8 cellular contexts compared by ENCODE assay signal in genomic region chr5:91281409-91281808, GRCh38.
DNase-seq lines count a peak whose midpoint lies in the region; ATAC-seq and TF ChIP-seq lines count a peak whose summit lies in the region.

No MANE protein-coding gene starts in this region.

- ATAC-seq in lower lobe of right lung (no peak), GM18519 (IDR thresholded peaks at IDR 0.05; ENCODE audit: low FRiP score, unreplicated experiment) (no peak)

- TF ChIP-seq CTCF in ascending aorta (IDR thresholded peaks at IDR 0.05): no peak
- no peak for TF ChIP-seq CTCF in lower lobe of right lung (IDR thresholded peaks at IDR 0.05)

- H3K9me2 ChIP-seq in Karpas-422 (replicated peaks; ENCODE audit: insufficient read depth, low read length): no peaks in the 10 kb centered on the region

- H3K9ac ChIP-seq in Karpas-422 (ENCODE audit: low read length): no peak overlapping the region

- DNase-seq in A172 (ENCODE audit: low spot score) (peak; percentile 64), GM04504 (ENCODE audit: low read depth) (peak; percentile 80), ascending aorta (ENCODE audit: low spot score in 2 of 2) (no peak), lower lobe of right lung (no peak), Karpas-422 (no peak), DMS153 treated with DMSO at 0.1 percent for 48 hours (lab: John Stamatoyannopoulos, UW; ENCODE audit: unreplicated experiment) (no peak), cerebellar cortex (ENCODE audit: low spot score) (no peak)

- no peak overlapping the region for H3K4me2 ChIP-seq in Karpas-422 (ENCODE audit: low read depth, low read length, poor library complexity, severe bottlenecking)

- H2AFZ ChIP-seq in Karpas-422 (ENCODE audit: low read length): no peak overlapping the region

- H3K27ac ChIP-seq in ascending aorta: peak overlapping the region; percentile 77 to 85
- H3K27ac ChIP-seq in lower lobe of right lung: peak overlapping the region; percentile 88
- no peak overlapping the region for H3K27ac ChIP-seq in Karpas-422 (ENCODE audit: low read length)

- H3K27me3 ChIP-seq in ascending aorta (no peaks in the 10 kb centered on the region), lower lobe of right lung (ENCODE audit: low read depth) (no peaks in the 10 kb centered on the region), Karpas-422 (ENCODE audit: low read length) (no peaks in the 10 kb centered on the region)

- H3K4me3 ChIP-seq in ascending aorta (peak overlapping the region in 1 of 2 donors; percentile 72), lower lobe of right lung (no peak overlapping the region), Karpas-422 (ENCODE audit: low read length) (no peak overlapping the region)

- no peaks in the 10 kb centered on the region for H3K79me2 ChIP-seq in Karpas-422 (ENCODE audit: low read length)

- H3K36me3 ChIP-seq in ascending aorta: no peaks in the 10 kb centered on the region
- H3K36me3 ChIP-seq in lower lobe of right lung: no peaks in the 10 kb centered on the region
- no peaks in the 10 kb centered on the region for H3K36me3 ChIP-seq in Karpas-422 (ENCODE audit: insufficient read depth, low read length)

- H3K9me3 ChIP-seq in ascending aorta (no peaks in the 10 kb centered on the region), lower lobe of right lung (no peaks in the 10 kb centered on the region), Karpas-422 (ENCODE audit: low read length) (no peaks in the 10 kb centered on the region)

- peaks cover 0 to 7% of the 10 kb centered on the region in 2 donors for H3K4me1 ChIP-seq in ascending aorta
- H3K4me1 ChIP-seq in lower lobe of right lung: peaks cover 7% of the 10 kb centered on the region
- H3K4me1 ChIP-seq in Karpas-422 (ENCODE audit: low read length): peaks cover 13% of the 10 kb centered on the region

- no peaks in the 10 kb centered on the region for H4K20me1 ChIP-seq in Karpas-422 (ENCODE audit: insufficient read depth, low read depth, low read length)

- intact Hi-C loops in ascending aorta (cut with DNase I) (loop anchor here (2.0 to 5.0 kb wide), 2 partner anchors 15 to 129 kb away; no protein-coding TSS in a partner anchor), lower lobe of right lung (cut with DNase I) (no loop called here)

Comparison
In these comparisons a context has a peak if more than half of its experiments do, and no peak if none do; other contexts are left out.
1. DNase-seq: peak in A172 (single experiment) and GM04504 (single experiment); none in ascending aorta (0 of 2), lower lobe of right lung (single experiment), Karpas-422 (single experiment), DMS153 treated with DMSO at 0.1 percent for 48 hours (single experiment) and cerebellar cortex (single experiment).